29 cellular contexts compared by ENCODE assay signal in genomic region chr2:16044946-16045456, GRCh38.
"Had no signal": no experiment of that assay in that cellular context is flagged by ENCODE, and none has a peak within 500 bp of the region (broad histone marks: within the 10 kb centered on the region; RNA-seq: fewer than 3 reads in every experiment).

No MANE protein-coding gene starts in this region.

- H3K27ac ChIP-seq: adrenal gland, breast epithelium, coronary artery, dorsolateral prefrontal cortex, esophagus muscularis mucosa, foreskin keratinocyte, gastrocnemius medialis, heart left ventricle had no signal

- DNase-seq: activated CD4-positive, alpha-beta memory T cell treated with anti-CD3 and anti-CD28 coated beads for 36 hours; activated CD4-positive, alpha-beta T cell treated with anti-CD3 and anti-CD28 coated beads for 36 hours; activated CD4-positive, alpha-beta T cell treated with anti-CD3 and anti-CD28 coated beads, Interleukin-2, amount 10 ng/mL, durations not matched to agents 24 days and 14 days; activated CD4-positive, CD25-positive, alpha-beta regulatory T cell; activated CD4-positive, CD25-positive, alpha-beta regulatory T cell treated with anti-CD3 and anti-CD28 coated beads, Interleukin-2, amount 50 U/mL, for 72 hours; activated CD8-positive, alpha-beta memory T cell treated with anti-CD3 and anti-CD28 coated beads, Interleukin-2, amount 10 ng/mL, durations not matched to agents 7 days and 5 days; activated CD8-positive, alpha-beta memory T cell treated with anti-CD3 and anti-CD28 coated beads, Interleukin-2, amount 50 U/mL, for 4 hours; activated CD8-positive, alpha-beta T cell treated with anti-CD3 and anti-CD28 coated beads, Interleukin-2, amount 10 ng/mL, durations not matched to agents 7 days and 5 days; activated effector memory CD4-positive, alpha-beta T cell treated with anti-CD3 and anti-CD28 coated beads, Interleukin-2, amount 50 U/mL, for 16 hours; activated naive CD4-positive, alpha-beta T cell treated with anti-CD3 and anti-CD28 coated beads for 36 hours; activated naive CD8-positive, alpha-beta T cell treated with anti-CD3 and anti-CD28 coated beads for 36 hours; activated naive CD8-positive, alpha-beta T cell treated with anti-CD3 and anti-CD28 coated beads, Interleukin-2, amount 50 U/mL, for 24 hours; activated T-cell treated with anti-CD3 and anti-CD28 coated beads, Interleukin-2, amount 50 U/mL, for 1 hour; activated T-cell treated with anti-CD3 and anti-CD28 coated beads, Interleukin-2, amount 50 U/mL, for 48 hours; adrenal gland; amygdala; aorta; dorsolateral prefrontal cortex; effector memory CD4-positive, alpha-beta T cell; endodermal cell; erythroblast; gastrocnemius medialis; glutamatergic neuron; heart left ventricle; T-helper 2 cell had no signal

- H3K4me3 ChIP-seq: adrenal gland, breast epithelium, coronary artery, dorsolateral prefrontal cortex, esophagus muscularis mucosa, gastrocnemius medialis, heart left ventricle had no signal

- H3K9me3 ChIP-seq: adrenal gland, breast epithelium, esophagus muscularis mucosa, gastrocnemius medialis, heart left ventricle had no signal

- H3K36me3 ChIP-seq: adrenal gland, breast epithelium, esophagus muscularis mucosa, gastrocnemius medialis, heart left ventricle had no signal

- H3K4me1 ChIP-seq: adrenal gland, breast epithelium, esophagus muscularis mucosa, foreskin keratinocyte, gastrocnemius medialis, heart left ventricle had no signal

- ATAC-seq: activated CD4-positive, alpha-beta T cell treated with anti-CD3 and anti-CD28 coated beads for 36 hours; activated CD8-positive, alpha-beta memory T cell treated with anti-CD3 and anti-CD28 coated beads, Interleukin-2, amount 10 ng/mL, durations not matched to agents 7 days and 5 days; activated CD8-positive, alpha-beta T cell treated with anti-CD3 and anti-CD28 coated beads, Interleukin-2, amount 10 ng/mL, durations not matched to agents 7 days and 5 days; activated naive CD8-positive, alpha-beta T cell treated with anti-CD3 and anti-CD28 coated beads, Interleukin-2, amount 50 U/mL, for 24 hours; foreskin keratinocyte; gastrocnemius medialis; heart left ventricle had no signal

- H3K27me3 ChIP-seq: adrenal gland, foreskin keratinocyte had no signal
